Comparison of ENCODE assay signal across 8 cellular contexts in the genomic region with DNA sequence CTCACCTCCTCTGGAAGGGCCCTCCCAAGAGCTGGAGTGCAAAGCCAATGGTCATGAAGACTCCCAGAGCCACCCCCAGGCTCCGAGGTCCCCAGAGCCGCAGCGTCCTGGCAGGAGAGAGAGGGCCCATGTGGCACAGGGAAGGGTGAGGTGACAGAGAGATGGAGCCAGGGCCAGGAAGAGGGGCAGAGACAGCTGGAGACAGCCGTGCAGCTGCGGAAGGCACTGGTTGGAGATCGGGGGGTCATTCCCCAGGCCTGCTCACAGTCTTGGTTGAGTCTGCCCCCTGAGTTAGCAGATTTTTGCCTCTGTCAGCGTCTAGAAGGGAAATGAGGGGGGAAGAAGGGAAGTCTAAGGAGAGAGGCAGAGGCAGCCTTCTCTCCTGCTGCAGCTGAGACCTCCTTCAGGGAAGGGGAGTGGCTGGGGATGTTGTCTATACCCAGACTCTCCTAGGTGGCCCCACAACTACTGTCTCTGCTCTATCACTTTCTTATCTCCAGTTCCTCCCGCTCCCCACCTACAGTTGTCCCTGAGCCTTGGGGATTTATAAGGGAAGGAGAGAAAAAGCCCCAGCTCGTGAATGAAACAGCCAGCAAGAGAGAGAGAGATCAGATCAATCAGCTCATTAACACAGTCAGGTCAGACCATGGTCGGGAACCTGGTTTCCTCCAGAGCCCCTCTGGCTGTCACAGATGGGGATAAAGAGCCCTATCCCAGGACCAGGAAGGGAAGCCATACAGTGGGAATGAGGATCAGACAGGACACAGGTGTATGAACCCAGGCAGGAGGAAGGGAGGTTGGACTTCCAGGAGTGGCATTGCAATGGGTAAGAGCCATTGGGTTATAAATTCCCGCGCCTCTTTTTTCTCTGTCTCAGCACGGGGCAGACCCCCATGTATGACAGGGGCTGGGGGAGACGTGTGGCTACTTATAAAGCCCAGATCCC. TPM values are rescaled to one million over a fixed set of nuclear protein-coding genes. Genes with fewer than 3 reads are reported as not detected.
DNase-seq lines count a peak whose midpoint lies in the region; ATAC-seq, FAIRE-seq and TF ChIP-seq lines count a peak whose summit lies in the region.

No MANE protein-coding gene starts in this region.

- POLR2A ChIA-PET in T-cell (lab: Charles Lee) = interaction anchor here (0.5 to 1.4 kb wide), 2 partner anchors 10 to 20 kb away, joined by 5 to 7 read pairs; no protein-coding TSS in a partner anchor

- ATAC-seq in T-cell (replicated peaks in 1 of 4) (no peak), HG02763 (IDR thresholded peaks at IDR 0.05; ENCODE audit: unreplicated experiment) (no peak)

- no peaks in the 10 kb centered on the region for H3K36me3 ChIP-seq in sigmoid colon

- H3K4me1 ChIP-seq in sigmoid colon = peaks cover 0 to 36% (median 30%) of the 10 kb centered on the region in 4 donors

- intact Hi-C loops in sigmoid colon (cut with DNase I) = no loop called here

- CTCF ChIA-PET in T-cell (lab: Charles Lee) = interaction anchor here in 1 of 2 donors (0.5 to 1.6 kb wide), 4 partner anchors 17 to 136 kb away, joined by 3 to 5 read pairs (median 4); no protein-coding TSS in a partner anchor

- WGBS in sigmoid colon, 2 donors = 37 to 49% methylated on average over 14 of the region's 14 CpGs

- H3K27ac Mint-ChIP-seq in T-cell (peak overlapping the region; percentile 98), glutamatergic neuron (ENCODE audit: unreplicated experiment) (peak overlapping the region; percentile 11)

- peak; percentile 9 for FAIRE-seq in GM12891 (lab: Jason Lieb, UNC)

- DNase-seq in GM12891 (ENCODE audit: insufficient read length, low spot score) (no peak), T-cell (no peak), glutamatergic neuron (no peak), sigmoid colon (peak; percentile 48), NCI-H774 (lab: John Stamatoyannopoulos, UW) (no peak), NCI-H2196 (lab: John Stamatoyannopoulos, UW; ENCODE audit: unreplicated experiment) (no peak), germinal center (ENCODE audit: low spot score) (no peak)

- H3K9me3 ChIP-seq in sigmoid colon = no peaks in the 10 kb centered on the region

- peak overlapping the region in 3 of 4 donors; percentile 45 to 50 (median 48) for H3K4me3 ChIP-seq in sigmoid colon

- TF ChIP-seq EP300 in sigmoid colon (IDR thresholded peaks at IDR 0.05) = no peak

- peak overlapping the region; percentile 80 to 87 (median 86) for H3K4me3 Mint-ChIP-seq in T-cell
- H3K4me3 Mint-ChIP-seq in glutamatergic neuron (ENCODE audit: unreplicated experiment) = peak overlapping the region; percentile 66

- H3K27me3 ChIP-seq in sigmoid colon = peaks cover 0 to 19% (median 13%) of the 10 kb centered on the region in 3 donors

- TF ChIP-seq POLR2A in GM12891 (IDR thresholded peaks at IDR 0.05; ENCODE audit: low read depth, low read length) = no peak
- TF ChIP-seq POLR2A in sigmoid colon (IDR thresholded peaks at IDR 0.05) = no peak

- peaks cover 73 to 86% (median 82%) of the 10 kb centered on the region in 3 donors for H3K4me1 Mint-ChIP-seq in T-cell
- H3K4me1 Mint-ChIP-seq in glutamatergic neuron (ENCODE audit: low read depth, unreplicated experiment) = peaks cover 26% of the 10 kb centered on the region

- H3K27ac ChIP-seq in sigmoid colon = peak overlapping the region in 3 of 4 donors; percentile 68 to 80 (median 69)

- H3K36me3 Mint-ChIP-seq in T-cell (no peaks in the 10 kb centered on the region), glutamatergic neuron (ENCODE audit: unreplicated experiment) (peaks cover 4% of the 10 kb centered on the region)

- H3K9me3 Mint-ChIP-seq in T-cell (no peaks in the 10 kb centered on the region), glutamatergic neuron (ENCODE audit: unreplicated experiment) (peaks cover 10% of the 10 kb centered on the region)

- TF ChIP-seq CTCF in glutamatergic neuron (IDR thresholded peaks at IDR 0.05; ENCODE audit: partially characterized antibody, unreplicated experiment) (no peak), sigmoid colon (IDR thresholded peaks at IDR 0.05) (no peak)

- peaks cover 0 to 22% of the 10 kb centered on the region in 2 donors for H3K27me3 Mint-ChIP-seq in T-cell
- peaks cover 26% of the 10 kb centered on the region for H3K27me3 Mint-ChIP-seq in glutamatergic neuron (ENCODE audit: unreplicated experiment)

TF ChIP-seq in GM12891, 5 proteins besides CTCF, POLR2A, EP300 and RAD21:
- TF ChIP-seq TAF1 (IDR thresholded peaks at IDR 0.05; ENCODE audit: low read depth, low read length) (no peak), SPI1 (IDR thresholded peaks at IDR 0.05; ENCODE audit: low read depth, low read length) (no peak), POU2F2 (IDR thresholded peaks at IDR 0.05; ENCODE audit: low read depth, low read length) (no peak), POLR2AphosphoS5 (IDR thresholded peaks at IDR 0.05; ENCODE audit: low read depth, low read length) (no peak), PAX5 (IDR thresholded peaks at IDR 0.05; ENCODE audit: insufficient read depth, low read length, severe bottlenecking) (no peak)
TF ChIP-seq in GM12891: peak in this region for 0.

RNA-seq across cellular contexts. Expression of a gene that starts 1.2 kb away (rescaled TPM):
- polyA plus RNA-seq in GM12891 (2012; ENCODE audit: low read depth, missing spikeins) = 3.1 TPM
- total RNA-seq in T-cell (10 to 100 TPM; 10.5 to 29.7 (median 18.0) TPM), glutamatergic neuron (ENCODE audit: unreplicated experiment) (30.9 TPM), sigmoid colon (1 to 10 TPM; 1.2 to 6.4 (median 3.1) TPM)
- 1 to 10 TPM; 1.2 to 6.2 (median 3.9) TPM for polyA plus RNA-seq in sigmoid colon

RNA-seq across cellular contexts. Expression of a gene that starts 8.7 kb away (rescaled TPM):
- polyA plus RNA-seq in GM12891 (2012; ENCODE audit: low read depth, missing spikeins) = 12.7 TPM
- total RNA-seq in T-cell = 10 to 100 TPM; 52.0 to 97.2 (median 79.0) TPM
- 42.4 TPM for total RNA-seq in glutamatergic neuron (ENCODE audit: unreplicated experiment)
- total RNA-seq in sigmoid colon = 10 to 100 TPM in 1 of 4 donors, 1 to 10 TPM in 3; 3.9 to 11.6 (median 6.3) TPM
- polyA plus RNA-seq in sigmoid colon = 10 to 100 TPM; 14.4 to 39.3 (median 15.3) TPM

RNA-seq across cellular contexts. Expression of a gene that starts 9.9 kb away (rescaled TPM):
- polyA plus RNA-seq in GM12891 (2012; ENCODE audit: low read depth, missing spikeins) = 1.4 TPM
- total RNA-seq in T-cell (10 to 100 TPM; 12.4 to 37.0 (median 26.3) TPM), glutamatergic neuron (ENCODE audit: unreplicated experiment) (530 TPM), sigmoid colon (1 to 10 TPM in 1 of 4 donors, under 1 TPM in 3; 0.41 to 1.7 (median 0.60) TPM)
- 1 to 10 TPM in 1 of 3 donors, not detected in 2; 5.3 TPM for polyA plus RNA-seq in sigmoid colon

RNA-seq across cellular contexts. Expression of a gene that starts 10.5 kb away (rescaled TPM):
- 278 TPM for polyA plus RNA-seq in GM12891 (2012; ENCODE audit: low read depth, missing spikeins)
- total RNA-seq in T-cell (1 to 10 TPM; 4.8 to 8.7 (median 7.3) TPM), glutamatergic neuron (ENCODE audit: unreplicated experiment) (1.1 TPM), sigmoid colon (under 1 TPM in 2 of 4 donors, not detected in 2; 0.14 to 0.36 TPM)
- 10 to 100 TPM in 1 of 3 donors, 1 to 10 TPM in 1, under 1 TPM in 1; 0.92 to 32.6 (median 3.6) TPM for polyA plus RNA-seq in sigmoid colon

RNA-seq across cellular contexts. Expression of a gene that starts 18.5 kb away (rescaled TPM):
- 188 TPM for polyA plus RNA-seq in GM12891 (2012; ENCODE audit: low read depth, missing spikeins)
- total RNA-seq in T-cell = 100 to 1,000 TPM; 140 to 216 (median 187) TPM
- total RNA-seq in glutamatergic neuron (ENCODE audit: unreplicated experiment) = 66.9 TPM
- 100 to 1,000 TPM; 222 to 309 (median 264) TPM for total RNA-seq in sigmoid colon
- polyA plus RNA-seq in sigmoid colon = 100 to 1,000 TPM; 409 to 626 (median 469) TPM

Comparison
In these comparisons a context has a peak if more than half of its experiments do, and no peak if none do; other contexts are left out.
1. RNA of a gene that starts 9.9 kb away (total RNA-seq): 530 TPM in glutamatergic neuron (single experiment); 12.4 to 37.0 TPM in T-cell and 0.41 to 1.7 TPM in sigmoid colon; every median in the first group is over 10 times any median in the second.